ENCODE assay signal across 1 cellular context in the genomic region with DNA sequence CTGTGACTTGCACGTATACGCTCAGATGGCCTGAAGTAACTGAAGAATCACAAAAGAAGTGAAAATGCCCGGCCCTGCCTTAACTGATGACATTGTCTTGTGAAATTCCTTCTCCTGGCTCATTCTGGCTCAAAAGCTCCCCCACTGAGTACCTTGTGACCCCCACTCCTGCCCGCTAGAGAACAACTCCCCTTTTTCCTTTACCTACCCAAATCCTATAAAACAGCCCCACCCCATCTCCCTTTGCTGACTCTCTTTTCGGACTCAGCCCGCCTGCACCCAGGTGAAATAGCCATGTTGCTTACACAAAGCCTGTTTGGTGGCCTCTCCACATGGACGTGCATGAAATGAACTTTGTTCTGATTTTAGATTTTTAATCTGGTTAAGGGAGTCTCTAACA.
TF ChIP-seq lines count a peak whose summit lies in the region.

No MANE protein-coding gene starts in this region.

TF ChIP-seq in WTC11, 78 proteins besides CTCF, POLR2A, EP300 and RAD21:
- TF ChIP-seq TEAD1 (CRISPR knock-in tag; IDR thresholded peaks at IDR 0.05) = 0 out of 2 replicates have a peak, but pooled peaks have one; percentile 20
TF ChIP-seq in WTC11: peak in this region for 1; not testable (repeated sequence) for 77.
